20 cellular contexts compared by ENCODE assay signal in the genomic region with DNA sequence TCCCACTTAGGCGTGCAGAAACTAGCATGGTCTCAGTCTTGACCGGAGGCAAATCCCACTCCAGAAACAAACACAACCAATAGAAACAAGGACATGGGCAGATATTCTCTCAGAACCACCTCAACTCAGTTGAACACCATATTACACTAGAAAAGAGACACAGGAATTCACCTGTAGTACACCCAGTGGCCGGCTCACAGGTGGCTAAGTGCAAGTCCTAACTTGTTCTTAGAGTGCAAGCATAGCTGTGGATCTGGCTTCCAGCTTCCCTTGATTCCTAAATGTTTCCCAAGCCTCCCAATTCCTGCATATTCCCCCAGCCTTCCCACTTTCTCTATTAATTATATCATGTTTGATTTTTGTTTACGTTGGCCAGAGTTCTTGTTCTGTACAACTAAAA.
"Had no signal": no experiment of that assay in that cellular context is flagged by ENCODE, and none has a peak within 500 bp of the region (broad histone marks: within the 10 kb centered on the region; RNA-seq: fewer than 3 reads in every experiment).

No MANE protein-coding gene starts in this region.

- H3K36me3 ChIP-seq: left ventricle myocardium inferior, pancreas, stomach, suprapubic skin, tibial nerve had no signal

- H3K79me2 ChIP-seq: hepatocyte had no signal

- DNase-seq: activated CD4-positive, alpha-beta T cell treated with anti-CD3 and anti-CD28 coated beads for 4 hours; activated CD4-positive, alpha-beta T cell treated with anti-CD3 and anti-CD28 coated beads, Interleukin-2, amount 50 U/mL, for 48 hours; activated CD4-positive, CD25-positive, alpha-beta regulatory T cell; activated effector memory CD4-positive, alpha-beta T cell treated with anti-CD3 and anti-CD28 coated beads, Interleukin-2, amount 50 U/mL, for 16 hours; activated naive CD4-positive, alpha-beta T cell treated with anti-CD3 and anti-CD28 coated beads, Interleukin-2, amount 50 U/mL, for 16 hours; activated naive CD8-positive, alpha-beta T cell treated with anti-CD3 and anti-CD28 coated beads, Interleukin-2, amount 50 U/mL, for 24 hours; glutamatergic neuron; left ventricle myocardium inferior; pancreas; small intestine; stomach; T1000 had no signal

- H3K4me1 ChIP-seq: left ventricle myocardium inferior, pancreas, stomach had no signal

- FAIRE-seq: frontal cortex, pancreas, urothelium cell line had no signal

- ATAC-seq: activated naive CD8-positive, alpha-beta T cell treated with anti-CD3 and anti-CD28 coated beads, Interleukin-2, amount 50 U/mL, for 24 hours; esophagus mucosa; pancreas; sciatic nerve; stimulated activated memory B cell treated with anti-CD40 and anti-IgM and Interleukin-4, amounts not matched to agents 10 μg/mL and 1 μg/mL and 100 μg/mL, for 72 hours had no signal

- H3K4me2 ChIP-seq: hepatocyte had no signal

- H3K4me3 ChIP-seq: hepatocyte, left ventricle myocardium inferior, pancreas, stomach, suprapubic skin, tibial nerve had no signal

- H3K9me3 ChIP-seq: left ventricle myocardium inferior, pancreas, stomach, suprapubic skin, tibial nerve had no signal

- H3K27me3 ChIP-seq: hepatocyte, pancreas, stomach, suprapubic skin, tibial nerve had no signal

- H3K27ac ChIP-seq: hepatocyte, left ventricle myocardium inferior, pancreas, stomach, suprapubic skin, tibial nerve had no signal

- H2AFZ ChIP-seq: hepatocyte had no signal
